ENCODE assay signal across 19 cellular contexts in the genomic region with DNA sequence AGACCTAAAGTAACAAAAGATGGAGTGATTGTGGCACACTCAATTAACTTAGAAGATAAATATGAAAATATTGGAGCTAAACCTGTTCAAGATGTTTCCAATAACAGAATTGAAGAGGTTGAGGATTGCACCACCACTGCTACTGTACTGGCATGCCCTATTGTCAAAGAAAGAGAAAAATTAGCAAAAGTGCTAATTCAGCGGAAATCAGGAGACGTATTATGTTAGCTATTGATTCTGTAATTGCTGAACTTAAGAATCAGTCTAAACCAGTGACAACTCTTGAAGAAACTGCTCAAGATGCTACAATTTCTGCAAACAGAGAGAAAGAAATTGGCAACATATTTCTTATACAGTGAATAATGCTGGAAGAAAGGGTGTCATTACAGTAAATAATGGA.
DNase-seq lines count a peak whose midpoint lies in the region; ATAC-seq, FAIRE-seq and TF ChIP-seq lines count a peak whose summit lies in the region.
"Had no signal": no experiment of that assay in that cellular context is flagged by ENCODE, and none has a peak within 500 bp of the region (broad histone marks: within the 10 kb centered on the region; RNA-seq: fewer than 3 reads in every experiment).

No MANE protein-coding gene starts in this region.

- H2BK20ac ChIP-seq in IMR-90 (ENCODE audit: low read depth, low read length) (no peak overlapping the region), H1 (ENCODE audit: low read length) (no peak overlapping the region)

- no peaks in the 10 kb centered on the region for H3K23me2 ChIP-seq in H1 (ENCODE audit: low read depth, low read length)

- H3K4me3 ChIP-seq in A549 = no peak overlapping the region
- H3K4me3 ChIP-seq in IMR-90 (ENCODE audit: insufficient read depth, low read depth, low read length) = no peak overlapping the region
- H3K4me3 ChIP-seq in H1 (ENCODE audit: extremely low read depth in 1 of 4, insufficient read depth in 2 of 4, low read depth in 3 of 4, low read length in 4 of 4) = no peak overlapping the region
- no peak overlapping the region for H3K4me3 ChIP-seq in Peyer's patch
- H3K4me3 ChIP-seq: BLaER1 treated with 17β-estradiol and CSF1 and Interleukin-3, amounts not matched to agents 10 nM and 100 nM had no signal

- H3K36me3 ChIP-seq in IMR-90 (ENCODE audit: control insufficient read depth, insufficient read depth, low read length) (no peaks in the 10 kb centered on the region), H1 (ENCODE audit: control insufficient read depth in 2 of 4, insufficient read depth in 4 of 4, low read length in 3 of 4) (no peaks in the 10 kb centered on the region), Peyer's patch (no peaks in the 10 kb centered on the region)
- H3K36me3 ChIP-seq: BLaER1 treated with 17β-estradiol and CSF1 and Interleukin-3, amounts not matched to agents 10 nM and 100 nM had no signal

- no peak for DNase-seq in A549 (ENCODE audit: low read depth in 1 of 2, low spot score in 1 of 2)
- no peak for DNase-seq in IMR-90
- DNase-seq in H1 (ENCODE audit: low read depth in 1 of 2, low spot score in 2 of 2) = no peak
- no peak for DNase-seq in Peyer's patch
- DNase-seq: 8988T; AML-193; Caco-2; Calu3; CD4-positive, alpha-beta T cell; CD8-positive, alpha-beta T cell; DMS79 treated with DMSO at 0.1 percent for 48 hours; GF-D8 had no signal

- H3K56ac ChIP-seq in IMR-90 (ENCODE audit: extremely low read depth, insufficient read depth, low read length) (no peak overlapping the region), H1 (replicated peaks; ENCODE audit: insufficient read length, low read depth, low read length) (no peak overlapping the region)

- H2BK120ac ChIP-seq in IMR-90 (ENCODE audit: low read depth, low read length) (no peak overlapping the region), H1 (replicated peaks; ENCODE audit: low read depth, low read length) (no peak overlapping the region)

- H4K8ac ChIP-seq in IMR-90 (ENCODE audit: low read depth in 2 of 2, low read length in 2 of 2) = no peak overlapping the region
- H4K8ac ChIP-seq in H1 (ENCODE audit: extremely low read depth, insufficient read depth, low read length) = no peak overlapping the region

- no peaks in the 10 kb centered on the region for H3K9me1 ChIP-seq in IMR-90 (ENCODE audit: insufficient read depth, low read length)

- H2AFZ ChIP-seq in IMR-90 (replicated peaks; ENCODE audit: low read length, poor library complexity) = no peak overlapping the region
- H2AFZ ChIP-seq in H1 (ENCODE audit: low read length) = no peak overlapping the region

- no peak overlapping the region for H2BK5ac ChIP-seq in IMR-90 (ENCODE audit: low read depth, low read length, poor library complexity, severe bottlenecking)
- H2BK5ac ChIP-seq in H1 (ENCODE audit: low read depth, low read length) = no peak overlapping the region

- H3K79me2 ChIP-seq in H1 (ENCODE audit: control insufficient read depth in 1 of 2, insufficient read depth in 2 of 2, low read length in 2 of 2) = no peaks in the 10 kb centered on the region

- POLR2A ChIA-PET in A549 (lab: Yijun Ruan, JAX) = no interaction called here
- POLR2A ChIA-PET in IMR-90 (lab: Charles Lee; ENCODE audit: unreplicated experiment) = no interaction called here
- POLR2A ChIA-PET in H1 (lab: Charles Lee; ENCODE audit: partially characterized antibody) = no interaction called here

- H3K4me1 ChIP-seq in A549 (no peaks in the 10 kb centered on the region), IMR-90 (ENCODE audit: control insufficient read depth, insufficient read depth, low read length) (no peaks in the 10 kb centered on the region), H1 (replicated peaks in 1 of 4; ENCODE audit: control insufficient read depth in 3 of 4, insufficient read depth in 4 of 4, low read length in 3 of 4) (no peaks in the 10 kb centered on the region), Peyer's patch (no peaks in the 10 kb centered on the region)
- H3K4me1 ChIP-seq: BLaER1 treated with 17β-estradiol and CSF1 and Interleukin-3, amounts not matched to agents 10 nM and 100 nM; Caco-2 had no signal

- H3K23ac ChIP-seq in IMR-90 (ENCODE audit: low read depth, low read length) (no peak overlapping the region), H1 (ENCODE audit: insufficient read length) (no peak overlapping the region)

- TF ChIP-seq EP300 in A549 (IDR thresholded peaks at IDR 0.05) = no peak
- no peak for TF ChIP-seq EP300 in H1 (IDR thresholded peaks at IDR 0.05; ENCODE audit: borderline replicate concordance in 1 of 2, low read depth in 2 of 2, low read length in 2 of 2)

- TF ChIP-seq RAD21 in A549 (conservative IDR thresholded peaks at IDR 0.05 in 1 of 2, IDR thresholded peaks at IDR 0.05 in 1 of 2) (no peak), IMR-90 (IDR thresholded peaks at IDR 0.05; ENCODE audit: low read length) (no peak), H1 (IDR thresholded peaks at IDR 0.05 in 1 of 2, conservative IDR thresholded peaks at IDR 0.05 in 1 of 2; ENCODE audit: low read depth in 2 of 2, low read length in 2 of 2) (no peak)

- ATAC-seq in A549 = no peak
- no peak for ATAC-seq in IMR-90 (ENCODE audit: low read depth)
- no peak for ATAC-seq in GM21360 (IDR thresholded peaks at IDR 0.05; ENCODE audit: unreplicated experiment)
- ATAC-seq: CD8-positive, alpha-beta T cell had no signal

- WGBS in A549 (ENCODE audit: missing lambda C conversion rate) = 51% methylated on average over 2 of the region's 2 CpGs
- no CpG with 5 or more reads among the region's 2 CpGs for WGBS in IMR-90 (ENCODE audit: extremely low coverage in 2 of 2, insufficient read length in 1 of 2), 2 experiments
- WGBS in H1 (ENCODE audit: extremely low coverage in 1 of 2, insufficient coverage in 1 of 2, insufficient read length in 1 of 2, insufficient replicate concordance in 2 of 2, low coverage in 1 of 2, low lambda C conversion rate in 2 of 2, missing lambda C conversion rate in 1 of 2), 2 experiments = 94% methylated on average over 2 of the region's 2 CpGs; no CpG with 5 or more reads in 1 of the 2 experiments

- no peak overlapping the region for H3K14ac ChIP-seq in IMR-90 (replicated peaks; ENCODE audit: low read depth, low read length)
- H3K14ac ChIP-seq in H1 (ENCODE audit: insufficient read length) = no peak overlapping the region

- H3K27ac ChIP-seq in A549 = no peak overlapping the region
- no peak overlapping the region for H3K27ac ChIP-seq in IMR-90 (ENCODE audit: insufficient read depth, low read length)
- H3K27ac ChIP-seq in H1 (ENCODE audit: low read depth, low read length) = no peak overlapping the region
- H3K27ac ChIP-seq in Peyer's patch = no peak overlapping the region
- H3K27ac ChIP-seq: BLaER1 treated with 17β-estradiol and CSF1 and Interleukin-3, amounts not matched to agents 10 nM and 100 nM; C4-2B had no signal

- in situ Hi-C loops in IMR-90 (cut with MboI; ENCODE audit: low sequenced_read_pairs) = no loop called here

- H3K9me3 ChIP-seq in A549 = no peaks in the 10 kb centered on the region
- peaks cover 5% of the 10 kb centered on the region; the same call in 1 of the 2 replicates for H3K9me3 ChIP-seq in IMR-90 (ENCODE audit: control insufficient read depth, insufficient read depth, low read length)
- H3K9me3 ChIP-seq in H1 (ENCODE audit: insufficient read depth in 2 of 2, low read depth in 1 of 2, low read length in 1 of 2) = no peaks in the 10 kb centered on the region
- no peaks in the 10 kb centered on the region for H3K9me3 ChIP-seq in Peyer's patch
- H3K9me3 ChIP-seq: BLaER1 treated with 17β-estradiol and CSF1 and Interleukin-3, amounts not matched to agents 10 nM and 100 nM; Caco-2 had no signal

- no peak overlapping the region for H2AK9ac ChIP-seq in IMR-90 (replicated peaks; ENCODE audit: low read depth, low read length, poor library complexity)

- no peak overlapping the region for H3K4me2 ChIP-seq in A549
- no peak overlapping the region for H3K4me2 ChIP-seq in IMR-90 (ENCODE audit: low read depth, low read length)
- no peak overlapping the region for H3K4me2 ChIP-seq in H1 (ENCODE audit: insufficient read depth in 1 of 2, low read depth in 2 of 2, low read length in 2 of 2)
- H3K4me2 ChIP-seq: BLaER1 treated with 17β-estradiol and CSF1 and Interleukin-3, amounts not matched to agents 10 nM and 100 nM had no signal

- H4K91ac ChIP-seq in IMR-90 (ENCODE audit: insufficient read depth, low read depth, low read length) (no peak overlapping the region), H1 (replicated peaks; ENCODE audit: insufficient read length, low read length) (no peak overlapping the region)

- TF ChIP-seq POLR2A in A549 (IDR thresholded peaks at IDR 0.05; ENCODE audit: low read length) = no peak
- TF ChIP-seq POLR2A in IMR-90 (IDR thresholded peaks at IDR 0.05; ENCODE audit: low read depth, low read length) = no peak
- no peak for TF ChIP-seq POLR2A in H1 (IDR thresholded peaks at IDR 0.05; ENCODE audit: control extremely low read depth in 1 of 2, low read depth in 2 of 2, low read length in 2 of 2)
- TF ChIP-seq POLR2A in Peyer's patch (IDR thresholded peaks at IDR 0.05) = no peak

- H2BK15ac ChIP-seq in IMR-90 (ENCODE audit: low read depth, low read length) (no peak overlapping the region), H1 (ENCODE audit: low read length) (no peak overlapping the region)

- intact Hi-C loops in IMR-90 (cut with micrococcal nuclease) = no loop called here

- no peak overlapping the region for H4K5ac ChIP-seq in IMR-90 (ENCODE audit: low read depth, low read length)
- H4K5ac ChIP-seq in H1 (ENCODE audit: insufficient read length, low read depth, low read length) = no peak overlapping the region

- H3K9ac ChIP-seq in IMR-90 (ENCODE audit: low read depth, low read length) (no peak overlapping the region), H1 (replicated peaks in 1 of 4; ENCODE audit: extremely low read depth in 1 of 4, low read depth in 3 of 4, low read length in 3 of 4) (no peak overlapping the region)
- H3K9ac ChIP-seq: BLaER1 treated with 17β-estradiol and CSF1 and Interleukin-3, amounts not matched to agents 10 nM and 100 nM had no signal

- no peak overlapping the region for H3K18ac ChIP-seq in IMR-90 (ENCODE audit: low read depth, low read length)
- H3K18ac ChIP-seq in H1 (ENCODE audit: extremely low read depth, low read length) = no peak overlapping the region

- no peak overlapping the region for H2BK12ac ChIP-seq in H1 (ENCODE audit: low read depth, low read length)

- H3K79me1 ChIP-seq in IMR-90 (ENCODE audit: low read depth in 1 of 2, low read length in 2 of 2) (no peaks in the 10 kb centered on the region), H1 (ENCODE audit: low read depth, low read length) (no peaks in the 10 kb centered on the region)

- H3K4ac ChIP-seq in IMR-90 (ENCODE audit: low read depth, low read length) (no peak overlapping the region), H1 (replicated peaks; ENCODE audit: insufficient read length, low read depth, low read length) (no peak overlapping the region)

- dilution Hi-C loops in IMR-90 (cut with HindIII; ENCODE audit: low sequenced_read_pairs, unreplicated experiment) = no loop called here

- H4K20me1 ChIP-seq in IMR-90 (ENCODE audit: insufficient read depth, low read length) (no peaks in the 10 kb centered on the region), H1 (replicated peaks in 1 of 2; ENCODE audit: control insufficient read depth in 1 of 2, insufficient read depth in 2 of 2, low read length in 2 of 2) (no peaks in the 10 kb centered on the region)
- H4K20me1 ChIP-seq: BLaER1 treated with 17β-estradiol and CSF1 and Interleukin-3, amounts not matched to agents 10 nM and 100 nM had no signal

- H2AK5ac ChIP-seq in IMR-90 (ENCODE audit: low read depth, low read length) (no peak overlapping the region), H1 (ENCODE audit: low read depth, low read length) (no peak overlapping the region)

- TF ChIP-seq CTCF in A549 (IDR thresholded peaks at IDR 0.05) = no peak
- no peak for TF ChIP-seq CTCF in IMR-90 (conservative IDR thresholded peaks at IDR 0.05; ENCODE audit: low read depth, low read length)
- TF ChIP-seq CTCF in H1 (IDR thresholded peaks at IDR 0.05; ENCODE audit: control extremely low read depth in 1 of 3, insufficient read depth in 1 of 3, low read depth in 1 of 3, low read length in 3 of 3) = no peak
- no peak for TF ChIP-seq CTCF in Peyer's patch (IDR thresholded peaks at IDR 0.05)

- FAIRE-seq in A549 (lab: Jason Lieb, UNC) (no peak), H1 (lab: Jason Lieb, UNC) (no peak)
- FAIRE-seq: A204.1, D721Med, GM12891, GM18507 had no signal

- H3K27me3 ChIP-seq in IMR-90 (ENCODE audit: control insufficient read depth, insufficient read depth, low read length) (no peaks in the 10 kb centered on the region), H1 (replicated peaks in 1 of 4; ENCODE audit: control insufficient read depth in 3 of 4, extremely low read depth in 1 of 4, insufficient read depth in 3 of 4, low read length in 3 of 4) (no peaks in the 10 kb centered on the region), Peyer's patch (no peaks in the 10 kb centered on the region)
- H3K27me3 ChIP-seq: BLaER1 treated with 17β-estradiol and CSF1 and Interleukin-3, amounts not matched to agents 10 nM and 100 nM had no signal

- CTCF ChIA-PET in A549 (lab: Yijun Ruan, JAX) = no interaction called here
- CTCF ChIA-PET in IMR-90 (lab: Yijun Ruan, JAX) = no interaction called here
- CTCF ChIA-PET in H1 (lab: Charles Lee; ENCODE audit: partially characterized antibody) = no interaction called here

- BruUV-seq in IMR-90 (replicated peaks; lab: Mats Ljungman, UMichigan) = no TSS peak

Comparison
In these comparisons a context has a peak if more than half of its experiments do, and no peak if none do; other contexts are left out.
1. Of the 18 proteins assayed by ChIP-seq in both H1 and A549: peak only in H1: none; only in A549: none; in both: MAFK; in neither: 17.